ENCODE assay signal across 20 cellular contexts in the genomic region with DNA sequence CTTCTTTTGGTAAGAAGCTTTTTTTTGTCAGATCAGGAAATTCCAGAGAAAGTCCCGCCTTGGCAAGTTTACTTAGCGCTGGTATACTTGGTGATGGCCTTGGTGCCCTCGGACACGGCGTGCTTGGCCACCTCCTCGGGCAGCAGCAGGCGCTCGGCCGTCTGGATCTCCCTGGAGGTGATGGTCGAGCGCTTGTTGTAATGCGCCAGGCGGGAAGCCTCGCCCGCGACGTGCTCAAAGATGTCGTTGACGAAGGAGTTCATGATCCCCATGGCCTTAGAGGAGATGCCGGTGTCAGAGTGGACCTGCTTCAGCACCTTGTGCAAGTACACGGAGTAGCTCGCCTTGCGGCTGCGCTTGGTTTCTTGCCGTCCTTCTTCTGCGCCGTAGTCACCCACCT. TPM values are rescaled to one million over a fixed set of nuclear protein-coding genes. Genes with fewer than 3 reads are reported as not detected.
DNase-seq lines count a peak whose midpoint lies in the region; ATAC-seq and TF ChIP-seq lines count a peak whose summit lies in the region.
"Had no signal": no experiment of that assay in that cellular context is flagged by ENCODE, and none has a peak within 500 bp of the region (broad histone marks: within the 10 kb centered on the region; RNA-seq: fewer than 3 reads in every experiment).

No MANE protein-coding gene starts in this region.

- H4K20me1 ChIP-seq in H9 (ENCODE audit: control insufficient read depth, insufficient read depth, insufficient read length) (no peaks in the 10 kb centered on the region), neural progenitor cell (ENCODE audit: low read depth) (no peaks in the 10 kb centered on the region)
- H4K20me1 ChIP-seq: BLaER1 treated with 17β-estradiol and CSF1 and Interleukin-3, amounts not matched to agents 10 nM and 100 nM had no signal

- H3K79me2 ChIP-seq in H9 (ENCODE audit: insufficient read depth, low read length) (no peaks in the 10 kb centered on the region), neural progenitor cell (ENCODE audit: low read depth) (no peaks in the 10 kb centered on the region)

- H2BK20ac ChIP-seq in H9 (ENCODE audit: low read depth, low read length, poor library complexity, severe bottlenecking), result no peak overlapping the region

- H2AFZ ChIP-seq in H9 (ENCODE audit: low read length) (no peak overlapping the region), neural progenitor cell (replicated peaks) (no peak overlapping the region)

- no peak for ATAC-seq in HG03045 (IDR thresholded peaks at IDR 0.05; ENCODE audit: unreplicated experiment)
- ATAC-seq: A549; CD8-positive, alpha-beta T cell; GM12878 had no signal

- no peak overlapping the region for H3K4me3 Mint-ChIP-seq in H9
- no peak overlapping the region for H3K4me3 Mint-ChIP-seq in neural progenitor cell
- H3K4me3 Mint-ChIP-seq: B cell; CD4-positive, alpha-beta T cell; CD8-positive, alpha-beta T cell had no signal

- no peak overlapping the region for H2BK5ac ChIP-seq in H9 (ENCODE audit: insufficient read length, low read length)

- no peak overlapping the region for H3K4ac ChIP-seq in H9 (ENCODE audit: low read depth, low read length)

- H3K9me3 ChIP-seq in H9 (ENCODE audit: control insufficient read depth, low read depth, low read length), result no peaks in the 10 kb centered on the region
- no peaks in the 10 kb centered on the region for H3K9me3 ChIP-seq in neural progenitor cell (ENCODE audit: low read depth)
- H3K9me3 ChIP-seq: A549; BLaER1 treated with 17β-estradiol and CSF1 and Interleukin-3, amounts not matched to agents 10 nM and 100 nM; Caco-2 had no signal

- H3K14ac ChIP-seq in H9 (ENCODE audit: insufficient read depth, low read length), result no peak overlapping the region

- no peak overlapping the region for H3T11ph ChIP-seq in H9 (ENCODE audit: low read length)

- H3K18ac ChIP-seq in H9 (ENCODE audit: insufficient read length, low read depth, low read length), result no peak overlapping the region

- intact Hi-C loops in posterior vena cava (cut with DNase I), result no loop called here

- no peak overlapping the region for H2BK12ac ChIP-seq in H9 (ENCODE audit: insufficient read length, low read depth, low read length)

- no peak overlapping the region for H2AK5ac ChIP-seq in H9 (ENCODE audit: insufficient read length, low read length)

- no peaks in the 10 kb centered on the region for H3K9me3 Mint-ChIP-seq in H9
- H3K9me3 Mint-ChIP-seq in neural progenitor cell, result no peaks in the 10 kb centered on the region
- H3K9me3 Mint-ChIP-seq: CD4-positive, alpha-beta T cell; CD8-positive, alpha-beta T cell had no signal

- no peak overlapping the region for H3K56ac ChIP-seq in H9 (ENCODE audit: insufficient read length, low read depth, low read length)

- H2BK120ac ChIP-seq in H9 (ENCODE audit: low read depth, low read length, poor library complexity, severe bottlenecking), result no peak overlapping the region

- H3K9ac ChIP-seq in H9 (ENCODE audit: extremely low read depth, insufficient read length, low read length), result no peak overlapping the region
- H3K9ac ChIP-seq in neural progenitor cell, result no peak overlapping the region
- H3K9ac ChIP-seq: BLaER1 treated with 17β-estradiol and CSF1 and Interleukin-3, amounts not matched to agents 10 nM and 100 nM had no signal

- no peak for TF ChIP-seq CTCF in GM06990 (IDR thresholded peaks at IDR 0.05; ENCODE audit: insufficient read depth, low read length, poor library complexity, severe bottlenecking)
- no peak for TF ChIP-seq CTCF in H9 (conservative IDR thresholded peaks at IDR 0.05)
- TF ChIP-seq CTCF in neural progenitor cell (IDR thresholded peaks at IDR 0.05), result no peak

- no peak overlapping the region for H3K23ac ChIP-seq in H9 (ENCODE audit: insufficient read length, low read depth, low read length)

- no peaks in the 10 kb centered on the region for H3K23me2 ChIP-seq in H9 (ENCODE audit: insufficient read length, low read depth, low read length, poor library complexity, severe bottlenecking)

- H3K79me1 ChIP-seq in H9 (ENCODE audit: insufficient read depth, low read depth, low read length, poor library complexity, severe bottlenecking), result no peaks in the 10 kb centered on the region

- H3K27ac ChIP-seq in H9 (ENCODE audit: insufficient read length, low read depth, low read length) (no peak overlapping the region), neural progenitor cell (no peak overlapping the region)
- H3K27ac ChIP-seq: 22Rv1; A549; BLaER1 treated with 17β-estradiol and CSF1 and Interleukin-3, amounts not matched to agents 10 nM and 100 nM; C4-2B had no signal

- H4K8ac ChIP-seq in H9 (replicated peaks; ENCODE audit: insufficient read length, low read depth, low read length), result no peak overlapping the region

- H3K27me3 ChIP-seq in GM06990 (replicated peaks; ENCODE audit: control insufficient read depth, insufficient read depth, low read length) (no peaks in the 10 kb centered on the region; the same call in 1 of the 2 replicates), H9 (ENCODE audit: insufficient read depth, low read length) (no peaks in the 10 kb centered on the region), neural progenitor cell (no peaks in the 10 kb centered on the region)
- H3K27me3 ChIP-seq: BLaER1 treated with 17β-estradiol and CSF1 and Interleukin-3, amounts not matched to agents 10 nM and 100 nM had no signal

- peak; percentile 3 for DNase-seq in GM06990 (ENCODE audit: extremely low read depth, insufficient read length)
- peak; percentile 29 for DNase-seq in H9
- no peak for DNase-seq in neural progenitor cell (ENCODE audit: low spot score)
- peak; percentile 66 for DNase-seq in posterior vena cava (ENCODE audit: low spot score)
- DNase-seq in effector CD4-positive, alpha-beta T cell, result no peak
- DNase-seq in NCI-H1930 (lab: John Stamatoyannopoulos, UW), result no peak
- DNase-seq: AML-193; Caco-2; Calu3; CD4-positive, alpha-beta T cell; CD8-positive, alpha-beta T cell; DMS79 treated with DMSO at 0.1 percent for 48 hours; GF-D8 had no signal

- WGBS in H9 (ENCODE audit: extremely low coverage, insufficient read length, low lambda C conversion rate), result no CpG with 5 or more reads among the region's 27 CpGs

- H4K5ac ChIP-seq in H9 (ENCODE audit: insufficient read length, low read depth, low read length), result no peak overlapping the region

- no peak overlapping the region for H4K91ac ChIP-seq in H9 (ENCODE audit: insufficient read length, low read depth, low read length)

- H3K4me1 Mint-ChIP-seq in H9 (peaks cover 14 to 24% of the 10 kb centered on the region in 2 experiments), neural progenitor cell (peaks cover 18% of the 10 kb centered on the region)
- H3K4me1 Mint-ChIP-seq: B cell had no signal

- H3K4me3 ChIP-seq in GM06990 (replicated peaks; ENCODE audit: low read depth, low read length) (no peak overlapping the region), neural progenitor cell (no peak overlapping the region)
- H3K4me3 ChIP-seq: A549; BLaER1 treated with 17β-estradiol and CSF1 and Interleukin-3, amounts not matched to agents 10 nM and 100 nM; GM12878 had no signal

- H3K4me2 ChIP-seq in H9 (ENCODE audit: insufficient read depth, insufficient read length, low read length), result no peak overlapping the region
- no peak overlapping the region for H3K4me2 ChIP-seq in neural progenitor cell
- H3K4me2 ChIP-seq: A549; BLaER1 treated with 17β-estradiol and CSF1 and Interleukin-3, amounts not matched to agents 10 nM and 100 nM had no signal

- H3K27me3 Mint-ChIP-seq in H9 (ENCODE audit: low read depth), result no peaks in the 10 kb centered on the region
- no peaks in the 10 kb centered on the region for H3K27me3 Mint-ChIP-seq in neural progenitor cell (ENCODE audit: insufficient read depth, low read depth)

- H3K27ac Mint-ChIP-seq in H9 (peak overlapping the region in 2 of 3 experiments; percentile 76 to 80; a peak in 3 of 7 replicates), neural progenitor cell (peak overlapping the region; percentile 53)
- H3K27ac Mint-ChIP-seq: B cell; CD4-positive, alpha-beta T cell; CD8-positive, alpha-beta T cell had no signal

- H2BK15ac ChIP-seq in H9 (ENCODE audit: low read depth, low read length), result no peak overlapping the region

- H3F3A ChIP-seq in neural progenitor cell (ENCODE audit: low read depth), result no peaks in the 10 kb centered on the region

- H3K4me1 ChIP-seq in H9 (ENCODE audit: insufficient read depth, low read length) (peaks cover 4% of the 10 kb centered on the region; the same call in 1 of the 2 replicates), neural progenitor cell (peaks cover 18% of the 10 kb centered on the region)
- H3K4me1 ChIP-seq: A549, Caco-2 had no signal

- H3K36me3 Mint-ChIP-seq in H9 (ENCODE audit: insufficient read depth in 1 of 3, low read depth in 3 of 3) (no peaks in the 10 kb centered on the region), neural progenitor cell (no peaks in the 10 kb centered on the region)
- H3K36me3 Mint-ChIP-seq: CD8-positive, alpha-beta T cell had no signal

- H3K36me3 ChIP-seq in GM06990 (ENCODE audit: control insufficient read depth, insufficient read depth, low read length), result no peaks in the 10 kb centered on the region
- H3K36me3 ChIP-seq in neural progenitor cell, result no peaks in the 10 kb centered on the region
- H3K36me3 ChIP-seq: BLaER1 treated with 17β-estradiol and CSF1 and Interleukin-3, amounts not matched to agents 10 nM and 100 nM had no signal

RNA-seq across cellular contexts. Expression of a gene that starts 46.6 kb away (rescaled TPM):
- total RNA-seq in H9 (2021), result 78.1 and 84.1 TPM in 2 replicates
- 28.2 and 32.1 TPM in 2 replicates for total RNA-seq in neural progenitor cell (ENCODE audit: low replicate concordance)
- 10 to 100 TPM; 16.4 to 16.9 TPM for total RNA-seq in posterior vena cava

RNA-seq across cellular contexts. Expression of a gene that starts 46.9 kb away (rescaled TPM):
- total RNA-seq in H9 (2021), result 0.68 and 0.81 TPM in 2 replicates
- total RNA-seq in neural progenitor cell (ENCODE audit: low replicate concordance), result 4.9 and 6.4 TPM in 2 replicates
- total RNA-seq in posterior vena cava, result 1 to 10 TPM; 2.7 to 3.5 TPM

Comparison
In these comparisons a context has a peak if more than half of its experiments do, and no peak if none do; other contexts are left out.
1. DNase-seq: peak in GM06990 (single experiment), H9 (single experiment) and posterior vena cava (single experiment); none in neural progenitor cell (single experiment), effector CD4-positive, alpha-beta T cell (single experiment) and NCI-H1930 (0 of 2).